In genomic region chr7:123537026-123537642, GRCh38 we compare ENCODE assay signal across 8 cellular contexts. TPM values are rescaled to one million over a fixed set of nuclear protein-coding genes. Genes with fewer than 3 reads are reported as not detected.
A peak's percentile ranks its signal among the peaks of the same experiment; 100 is the strongest.
DNase-seq lines count a peak whose midpoint lies in the region; ATAC-seq, FAIRE-seq and TF ChIP-seq lines count a peak whose summit lies in the region.

No MANE protein-coding gene starts in this region.

- ATAC-seq in activated T-cell treated with anti-CD3 and anti-CD28 coated beads, Interleukin-2, amount 50 U/mL, for 4 hours = no peak
- ATAC-seq in GM21526 (IDR thresholded peaks at IDR 0.05; ENCODE audit: low FRiP score, unreplicated experiment) = no peak

- H3K9me3 ChIP-seq in colonic mucosa = no peaks in the 10 kb centered on the region

- H3K4me3 Mint-ChIP-seq in progenitor cell of endocrine pancreas (ENCODE audit: low read depth) = no peak overlapping the region
- H3K4me3 Mint-ChIP-seq in activated T-cell treated with anti-CD3 and anti-CD28 coated beads, Interleukin-2, amount 50 U/mL, for 4 hours = no peak overlapping the region

- no peaks in the 10 kb centered on the region for H3K27me3 ChIP-seq in colonic mucosa

- no peaks in the 10 kb centered on the region for H3K36me3 Mint-ChIP-seq in progenitor cell of endocrine pancreas (ENCODE audit: insufficient read depth)
- H3K36me3 Mint-ChIP-seq in activated T-cell treated with anti-CD3 and anti-CD28 coated beads, Interleukin-2, amount 50 U/mL, for 4 hours (ENCODE audit: insufficient read depth) = peaks cover 8% of the 10 kb centered on the region

- H3K36me3 ChIP-seq in colonic mucosa = no peaks in the 10 kb centered on the region

- no peak overlapping the region for H3K9ac ChIP-seq in colonic mucosa (ENCODE audit: low read depth in 2 of 2, low read length in 2 of 2)

- intact Hi-C loops in colonic mucosa (cut with DNase I) = loop anchor here (5.0 kb wide), 1 partner anchor 45 kb away; no protein-coding TSS in a partner anchor
- intact Hi-C loops in lower leg skin (cut with DNase I; ENCODE audit: low total_unique reads) = no loop called here

- peaks cover 9% of the 10 kb centered on the region for H3K4me1 Mint-ChIP-seq in progenitor cell of endocrine pancreas (ENCODE audit: low read depth)
- peaks cover 27% of the 10 kb centered on the region for H3K4me1 Mint-ChIP-seq in activated T-cell treated with anti-CD3 and anti-CD28 coated beads, Interleukin-2, amount 50 U/mL, for 4 hours (ENCODE audit: low read depth)

- WGBS in lower leg skin, 2 donors = 6 to 24% methylated on average over 3 of the region's 3 CpGs

- TF ChIP-seq CTCF in colonic mucosa (IDR thresholded peaks at IDR 0.05) = peak; percentile 34
- TF ChIP-seq CTCF in progenitor cell of endocrine pancreas (IDR thresholded peaks at IDR 0.05; ENCODE audit: unreplicated experiment) = peak; percentile 64
- no peak for TF ChIP-seq CTCF in lower leg skin (IDR thresholded peaks at IDR 0.05)

- H3K4me1 ChIP-seq in colonic mucosa = no peaks in the 10 kb centered on the region

- H3K27ac ChIP-seq in colonic mucosa = no peak overlapping the region

- no peak overlapping the region for H3K27ac Mint-ChIP-seq in progenitor cell of endocrine pancreas

- H3K9me3 Mint-ChIP-seq in progenitor cell of endocrine pancreas (ENCODE audit: low read depth) = no peaks in the 10 kb centered on the region
- no peaks in the 10 kb centered on the region for H3K9me3 Mint-ChIP-seq in activated T-cell treated with anti-CD3 and anti-CD28 coated beads, Interleukin-2, amount 50 U/mL, for 4 hours

- no peak for TF ChIP-seq POLR2A in lower leg skin (IDR thresholded peaks at IDR 0.05)
- no peak for TF ChIP-seq POLR2A in H54 (IDR thresholded peaks at IDR 0.05; ENCODE audit: low read depth, low read length)

- H3K4me3 ChIP-seq in colonic mucosa (no peak overlapping the region), lower leg skin (ENCODE audit: low read depth, poor library complexity, severe bottlenecking) (no peak overlapping the region)

- no peak for FAIRE-seq in H54 (lab: Jason Lieb, UNC)

- H3K27me3 Mint-ChIP-seq in progenitor cell of endocrine pancreas = peaks cover 2% of the 10 kb centered on the region
- H3K27me3 Mint-ChIP-seq in activated T-cell treated with anti-CD3 and anti-CD28 coated beads, Interleukin-2, amount 50 U/mL, for 4 hours (ENCODE audit: low read depth) = peaks cover 12% of the 10 kb centered on the region

- peak; percentile 10 for DNase-seq in GM03348 (ENCODE audit: low spot score)
- peak; percentile 38 for DNase-seq in NCI-H1694 treated with DMSO at 0.1 percent for 48 hours (lab: John Stamatoyannopoulos, UW)
- DNase-seq in colonic mucosa = no peak
- no peak for DNase-seq in progenitor cell of endocrine pancreas (ENCODE audit: low spot score, unreplicated experiment)
- no peak for DNase-seq in lower leg skin (ENCODE audit: low spot score in 2 of 2)
- DNase-seq in activated T-cell treated with anti-CD3 and anti-CD28 coated beads, Interleukin-2, amount 50 U/mL, for 4 hours = no peak
- no peak for DNase-seq in H54 (ENCODE audit: insufficient read length, low spot score)

RNA-seq across cellular contexts. Expression of gene IQUB, which starts 2.7 kb away (rescaled TPM):
- total RNA-seq in colonic mucosa = under 1 TPM in 1 of 2 donors, not detected in 1; 0.16 TPM
- total RNA-seq in progenitor cell of endocrine pancreas = 2.0 and 2.5 TPM in 2 replicates
- under 1 TPM in 2 of 4 donors, not detected in 2; 0.22 to 0.55 TPM for total RNA-seq in lower leg skin
- total RNA-seq in activated T-cell treated with anti-CD3 and anti-CD28 coated beads, Interleukin-2, amount 50 U/mL, for 4 hours = under 1 TPM in 2 of 3 donors, not detected in 1; 0.08 TPM

RNA-seq across cellular contexts. Expression of gene NDUFA5, which starts 20.5 kb away (rescaled TPM):
- total RNA-seq in colonic mucosa (100 to 1,000 TPM in 1 of 2 donors, 10 to 100 TPM in 1; 86.0 to 129 TPM), progenitor cell of endocrine pancreas (87.0 and 87.1 TPM in 2 replicates), lower leg skin (10 to 100 TPM; 24.9 to 41.9 (median 26.6) TPM)
- total RNA-seq in activated T-cell treated with anti-CD3 and anti-CD28 coated beads, Interleukin-2, amount 50 U/mL, for 4 hours = 10 to 100 TPM; 65.6 to 79.9 (median 67.1) TPM

Comparison
In these comparisons a context has a peak if more than half of its experiments do, and no peak if none do; other contexts are left out.
1. DNase-seq: peak in GM03348 (single experiment) and NCI-H1694 treated with DMSO at 0.1 percent for 48 hours (single experiment); none in colonic mucosa (single experiment), progenitor cell of endocrine pancreas (single experiment), lower leg skin (0 of 2), activated T-cell treated with anti-CD3 and anti-CD28 coated beads, Interleukin-2, amount 50 U/mL, for 4 hours (single experiment) and H54 (single experiment).
2. CTCF ChIP-seq: peak in colonic mucosa (single experiment) and progenitor cell of endocrine pancreas (single experiment); none in lower leg skin (0 of 3).